8 cellular contexts compared by ENCODE assay signal in the genomic region with DNA sequence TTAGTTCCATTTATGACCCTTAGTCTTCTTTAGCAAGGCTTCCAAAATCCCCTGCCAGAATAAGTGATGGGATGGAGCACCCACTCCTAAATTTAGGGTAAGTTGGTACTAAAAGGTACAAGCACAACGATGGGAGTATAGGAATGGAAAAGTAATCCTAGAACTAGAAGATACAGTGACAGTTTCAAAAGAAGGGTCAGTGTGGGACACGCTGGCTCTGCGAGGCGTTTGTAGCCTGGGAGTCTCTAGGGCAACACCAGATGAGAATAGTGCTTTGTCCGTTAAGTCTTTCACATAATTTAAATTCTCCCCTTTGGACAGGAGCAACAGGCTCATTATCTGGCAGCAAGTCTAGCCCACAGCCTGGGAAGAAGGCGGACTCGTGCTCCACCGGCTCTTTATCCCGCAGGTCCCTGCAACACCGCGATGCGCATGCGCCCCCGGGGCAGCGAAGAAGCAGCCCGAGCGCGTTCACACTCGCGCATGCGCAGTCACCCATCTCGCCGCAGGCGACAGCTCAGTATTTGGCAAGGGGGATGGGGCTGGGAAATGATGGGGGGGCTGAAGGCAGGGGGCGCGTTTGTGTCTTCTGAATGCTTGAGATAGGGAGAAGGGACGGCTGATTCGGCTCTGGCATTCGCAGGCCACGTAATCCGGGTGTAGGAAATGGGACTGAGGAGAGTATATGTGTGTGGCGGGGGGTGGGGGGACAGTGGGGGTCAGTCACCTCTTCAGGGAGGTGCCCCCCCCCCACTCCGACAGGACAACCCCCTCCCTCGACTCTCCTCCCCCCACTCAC. TPM values are rescaled to one million over a fixed set of nuclear protein-coding genes. Genes with fewer than 3 reads are reported as not detected.
A peak's percentile ranks its signal among the peaks of the same experiment; 100 is the strongest.
DNase-seq lines count a peak whose midpoint lies in the region; ATAC-seq, FAIRE-seq and TF ChIP-seq lines count a peak whose summit lies in the region.

No MANE protein-coding gene starts in this region.

- peaks cover 33% of the 10 kb centered on the region for H3K4me1 Mint-ChIP-seq in activated T-helper 2 cell treated with anti-CD3 and anti-CD28 coated beads, Interferon-gamma antibody, Interleukin-2, Interleukin-4, amounts not matched to agents 10 μg/mL and 5 μg/mL and 100 μg/mL, durations not matched to agents 14 hours and 24 hours and 36 hours (ENCODE audit: low read depth)
- peaks cover 50 to 51% of the 10 kb centered on the region in 2 donors for H3K4me1 Mint-ChIP-seq in natural killer cell
- H3K4me1 Mint-ChIP-seq in stimulated activated naive B cell treated with anti-CD40 and anti-IgM and Interleukin-4, amounts not matched to agents 10 μg/mL and 1 μg/mL and 100 μg/mL, for 72 hours, result peaks cover 21 to 41% of the 10 kb centered on the region in 2 donors

- peaks cover 27% of the 10 kb centered on the region for H3K36me3 Mint-ChIP-seq in activated T-helper 2 cell treated with anti-CD3 and anti-CD28 coated beads, Interferon-gamma antibody, Interleukin-2, Interleukin-4, amounts not matched to agents 10 μg/mL and 5 μg/mL and 100 μg/mL, durations not matched to agents 14 hours and 24 hours and 36 hours (ENCODE audit: low read depth)
- H3K36me3 Mint-ChIP-seq in natural killer cell, result no peaks in the 10 kb centered on the region
- H3K36me3 Mint-ChIP-seq in stimulated activated naive B cell treated with anti-CD40 and anti-IgM and Interleukin-4, amounts not matched to agents 10 μg/mL and 1 μg/mL and 100 μg/mL, for 72 hours, result peaks cover 12 to 26% of the 10 kb centered on the region in 2 donors

- H3K9me3 Mint-ChIP-seq in activated T-helper 2 cell treated with anti-CD3 and anti-CD28 coated beads, Interferon-gamma antibody, Interleukin-2, Interleukin-4, amounts not matched to agents 10 μg/mL and 5 μg/mL and 100 μg/mL, durations not matched to agents 14 hours and 24 hours and 36 hours, result peaks cover 4% of the 10 kb centered on the region
- H3K9me3 Mint-ChIP-seq in natural killer cell, result no peaks in the 10 kb centered on the region
- peaks cover 0 to 2% of the 10 kb centered on the region in 2 donors for H3K9me3 Mint-ChIP-seq in stimulated activated naive B cell treated with anti-CD40 and anti-IgM and Interleukin-4, amounts not matched to agents 10 μg/mL and 1 μg/mL and 100 μg/mL, for 72 hours

- DNase-seq in D721Med (ENCODE audit: insufficient read length, low spot score), result peak; percentile 71
- DNase-seq in LNCaP clone FGC (ENCODE audit: low read depth), result peak; percentile 63
- peak; percentile 97 for DNase-seq in RPMI8226
- DNase-seq in activated T-helper 2 cell treated with anti-CD3 and anti-CD28 coated beads, Interferon-gamma antibody, Interleukin-2, Interleukin-4, amounts not matched to agents 10 μg/mL and 5 μg/mL and 100 μg/mL, durations not matched to agents 14 hours and 24 hours and 36 hours (ENCODE audit: low spot score), result peak; percentile 93
- DNase-seq in fibroblast of pulmonary artery (ENCODE audit: low read depth), result peak; percentile 95
- DNase-seq in natural killer cell, result peak; percentile 97
- peak; percentile 87 for DNase-seq in stimulated activated naive B cell treated with anti-CD40 and anti-IgM and Interleukin-4, amounts not matched to agents 10 μg/mL and 1 μg/mL and 100 μg/mL, for 72 hours

- TF ChIP-seq CTCF in D721Med (IDR thresholded peaks at IDR 0.05; ENCODE audit: insufficient read depth, missing control alignments) (no peak), LNCaP clone FGC (IDR thresholded peaks at IDR 0.05; ENCODE audit: control insufficient read depth, extremely low read depth, insufficient read depth) (no peak), fibroblast of pulmonary artery (IDR thresholded peaks at IDR 0.05; ENCODE audit: low read length, missing control alignments) (no peak), natural killer cell (IDR thresholded peaks at IDR 0.05) (no peak)

- FAIRE-seq in D721Med (lab: Jason Lieb, UNC), result no peak

- no peaks in the 10 kb centered on the region for H3K27me3 Mint-ChIP-seq in activated T-helper 2 cell treated with anti-CD3 and anti-CD28 coated beads, Interferon-gamma antibody, Interleukin-2, Interleukin-4, amounts not matched to agents 10 μg/mL and 5 μg/mL and 100 μg/mL, durations not matched to agents 14 hours and 24 hours and 36 hours (ENCODE audit: low read depth)
- H3K27me3 Mint-ChIP-seq in natural killer cell (ENCODE audit: low read depth in 2 of 2), result peaks cover 0 to 2% of the 10 kb centered on the region in 2 donors
- peaks cover 0 to 7% of the 10 kb centered on the region in 2 donors for H3K27me3 Mint-ChIP-seq in stimulated activated naive B cell treated with anti-CD40 and anti-IgM and Interleukin-4, amounts not matched to agents 10 μg/mL and 1 μg/mL and 100 μg/mL, for 72 hours

- H3K4me3 Mint-ChIP-seq in activated T-helper 2 cell treated with anti-CD3 and anti-CD28 coated beads, Interferon-gamma antibody, Interleukin-2, Interleukin-4, amounts not matched to agents 10 μg/mL and 5 μg/mL and 100 μg/mL, durations not matched to agents 14 hours and 24 hours and 36 hours (ENCODE audit: low read depth), result peak overlapping the region; percentile 95
- H3K4me3 Mint-ChIP-seq in natural killer cell, result peak overlapping the region; percentile 97
- H3K4me3 Mint-ChIP-seq in stimulated activated naive B cell treated with anti-CD40 and anti-IgM and Interleukin-4, amounts not matched to agents 10 μg/mL and 1 μg/mL and 100 μg/mL, for 72 hours, result peak overlapping the region; percentile 83 to 90

- peak overlapping the region; percentile 98 for H3K27ac Mint-ChIP-seq in activated T-helper 2 cell treated with anti-CD3 and anti-CD28 coated beads, Interferon-gamma antibody, Interleukin-2, Interleukin-4, amounts not matched to agents 10 μg/mL and 5 μg/mL and 100 μg/mL, durations not matched to agents 14 hours and 24 hours and 36 hours
- peak overlapping the region; percentile 97 to 98 for H3K27ac Mint-ChIP-seq in natural killer cell
- H3K27ac Mint-ChIP-seq in stimulated activated naive B cell treated with anti-CD40 and anti-IgM and Interleukin-4, amounts not matched to agents 10 μg/mL and 1 μg/mL and 100 μg/mL, for 72 hours, result peak overlapping the region; percentile 97

- intact Hi-C loops in activated T-helper 2 cell treated with anti-CD3 and anti-CD28 coated beads, Interferon-gamma antibody, Interleukin-2, Interleukin-4, amounts not matched to agents 10 μg/mL and 5 μg/mL and 100 μg/mL, durations not matched to agents 14 hours and 24 hours and 36 hours (cut with micrococcal nuclease), result loop anchor here (1.0 kb wide), 1 partner anchor 31 kb away; no protein-coding TSS in a partner anchor
- intact Hi-C loops in natural killer cell (cut with micrococcal nuclease), result loop anchor here (2.0 kb wide), 1 partner anchor 61 kb away; no protein-coding TSS in a partner anchor

- H3K4me3 ChIP-seq in LNCaP clone FGC (ENCODE audit: low read depth, low read length), result peak overlapping the region; percentile 78
- H3K4me3 ChIP-seq in fibroblast of pulmonary artery (replicated peaks; ENCODE audit: low read depth, low read length), result peak overlapping the region; percentile 86

- ATAC-seq in GM21717 (IDR thresholded peaks at IDR 0.05; ENCODE audit: unreplicated experiment), result peak; percentile 42
- peak; percentile 53 to 70 (median 60) for ATAC-seq in natural killer cell
- ATAC-seq in stimulated activated naive B cell treated with anti-CD40 and anti-IgM and Interleukin-4, amounts not matched to agents 10 μg/mL and 1 μg/mL and 100 μg/mL, for 72 hours (replicated peaks), result peak; percentile 63 to 67

RNA-seq across cellular contexts. Expression of a gene that starts 0.6 kb away (rescaled TPM):
- total RNA-seq in activated T-helper 2 cell treated with anti-CD3 and anti-CD28 coated beads, Interferon-gamma antibody, Interleukin-2, Interleukin-4, amounts not matched to agents 10 μg/mL and 5 μg/mL and 100 μg/mL, durations not matched to agents 14 hours and 24 hours and 36 hours, result 50.1 and 59.6 TPM in 2 replicates
- 10 to 100 TPM; 45.4 to 56.5 (median 54.7) TPM for total RNA-seq in natural killer cell

RNA-seq across cellular contexts. Expression of a gene that starts 30.4 kb away (rescaled TPM):
- 75.7 and 80.7 TPM in 2 replicates for total RNA-seq in activated T-helper 2 cell treated with anti-CD3 and anti-CD28 coated beads, Interferon-gamma antibody, Interleukin-2, Interleukin-4, amounts not matched to agents 10 μg/mL and 5 μg/mL and 100 μg/mL, durations not matched to agents 14 hours and 24 hours and 36 hours
- 100 to 1,000 TPM in 1 of 3 donors, 10 to 100 TPM in 2; 74.0 to 121 (median 90.2) TPM for total RNA-seq in natural killer cell

Comparison
In these comparisons a context has a peak if more than half of its experiments do, and no peak if none do; other contexts are left out.
1. Peak in every context shown above with its lines: DNase-seq, ATAC-seq and H3K4me3 ChIP-seq.